15 cellular contexts compared by ENCODE assay signal in genomic region chr15:90862487-90862886, GRCh38.
"Had no signal": no experiment of that assay in that cellular context is flagged by ENCODE, and none has a peak within 500 bp of the region (broad histone marks: within the 10 kb centered on the region; RNA-seq: fewer than 3 reads in every experiment).

No MANE protein-coding gene starts in this region.

- H3K27ac Mint-ChIP-seq: activated naive CD8-positive, alpha-beta T cell; progenitor cell of endocrine pancreas; T-cell had no signal

- H3K27ac ChIP-seq: SK-N-MC had no signal

- H3K4me2 ChIP-seq: smooth muscle cell had no signal

- H3K9me3 Mint-ChIP-seq: activated CD4-positive, alpha-beta T cell treated with anti-CD3 and anti-CD28 coated beads, Interleukin-2, amount 10 ng/mL, durations not matched to agents 7 days and 5 days; naive thymus-derived CD8-positive, alpha-beta T cell; T-cell; WTC11 had no signal

- H3K4me3 Mint-ChIP-seq: activated CD4-positive, alpha-beta T cell treated with anti-CD3 and anti-CD28 coated beads, Interleukin-2, amount 10 ng/mL, durations not matched to agents 7 days and 5 days; activated naive CD8-positive, alpha-beta T cell; naive thymus-derived CD8-positive, alpha-beta T cell; T-cell; WTC11 had no signal

- H3K27me3 Mint-ChIP-seq: activated CD4-positive, alpha-beta T cell treated with anti-CD3 and anti-CD28 coated beads, Interleukin-2, amount 10 ng/mL, durations not matched to agents 7 days and 5 days; activated naive CD8-positive, alpha-beta T cell; naive thymus-derived CD8-positive, alpha-beta T cell; T-cell had no signal

- H3K27me3 ChIP-seq: right atrium auricular region had no signal

- DNase-seq: activated CD4-positive, alpha-beta T cell treated with anti-CD3 and anti-CD28 coated beads, Interleukin-2, amount 10 ng/mL, durations not matched to agents 7 days and 5 days; activated CD8-positive, alpha-beta memory T cell treated with anti-CD3 and anti-CD28 coated beads for 24 hours; amniotic stem cell; esophagus squamous epithelium; left ventricle myocardium superior; mesenchymal stem cell; naive thymus-derived CD8-positive, alpha-beta T cell; occipital lobe; T-cell had no signal

- H3K36me3 Mint-ChIP-seq: activated naive CD8-positive, alpha-beta T cell; naive thymus-derived CD8-positive, alpha-beta T cell; T-cell; WTC11 had no signal

- H3K9me3 ChIP-seq: esophagus squamous epithelium, right atrium auricular region had no signal

- H3K36me3 ChIP-seq: esophagus squamous epithelium, right atrium auricular region had no signal

- H3K4me3 ChIP-seq: esophagus squamous epithelium, right atrium auricular region, SK-N-MC, smooth muscle cell had no signal
